Comparison of ENCODE assay signal across 8 cellular contexts in genomic region chr18:3012306-3012919, GRCh38. TPM values are rescaled to one million over a fixed set of nuclear protein-coding genes. Genes with fewer than 3 reads are reported as not detected.
A peak's percentile ranks its signal among the peaks of the same experiment; 100 is the strongest.
DNase-seq lines count a peak whose midpoint lies in the region; ATAC-seq and TF ChIP-seq lines count a peak whose summit lies in the region.

No MANE protein-coding gene starts in this region.

- in situ Hi-C loops in gastrocnemius medialis (cut with MboI; ENCODE audit: low sequenced_read_pairs in 4 of 4) = loop anchor here in 2 of 4 donors (10.0 to 25.0 kb wide), 3 partner anchors 58 to 232 kb away; partner anchors contain the start of gene MYL12A (in 1 of the 2)

- DNase-seq in NCI-H2196 (lab: John Stamatoyannopoulos, UW; ENCODE audit: unreplicated experiment) = peak; percentile 63
- DNase-seq in NCI-H2196 treated with DMSO at 0.1 percent for 48 hours (lab: John Stamatoyannopoulos, UW; ENCODE audit: unreplicated experiment) = no peak
- DNase-seq in SK-N-DZ (ENCODE audit: low spot score) = peak; percentile 42
- peak in 40 of 56 donors; percentile 8 to 73 (median 48) for DNase-seq in amygdala (lab: John Stamatoyannopoulos, UW)
- peak; percentile 52 to 56 for DNase-seq in hippocampal formation (lab: John Stamatoyannopoulos, UW)
- DNase-seq in gastrocnemius medialis = no peak
- no peak for DNase-seq in pons (ENCODE audit: low spot score)

- H3K9me3 ChIP-seq in gastrocnemius medialis = no peaks in the 10 kb centered on the region

- peak overlapping the region; percentile 62 to 80 (median 70) for H3K4me3 ChIP-seq in gastrocnemius medialis

- peak overlapping the region; percentile 53 to 94 (median 78) for H3K27ac ChIP-seq in gastrocnemius medialis

- no peak for TF ChIP-seq POLR2A in gastrocnemius medialis (IDR thresholded peaks at IDR 0.05)

- intact Hi-C loops in gastrocnemius medialis (cut with DNase I; ENCODE audit: low total_unique reads) = loop anchor here (2.0 to 5.0 kb wide), 2 partner anchors 50 to 250 kb away; partner anchors contain the start of gene MYL12B

- TF ChIP-seq CTCF in gastrocnemius medialis (IDR thresholded peaks at IDR 0.05 in 4 of 5, conservative IDR thresholded peaks at IDR 0.05 in 1 of 5) = no peak

- H3K36me3 ChIP-seq in gastrocnemius medialis = no peaks in the 10 kb centered on the region

- peaks cover 0 to 6% of the 10 kb centered on the region in 2 donors for H3K4me1 ChIP-seq in gastrocnemius medialis

- ATAC-seq in HG03103 (IDR thresholded peaks at IDR 0.05; ENCODE audit: low read depth, unreplicated experiment) (peak; percentile 21), gastrocnemius medialis (peak; percentile 52 to 53)

- no peaks in the 10 kb centered on the region for H3K27me3 ChIP-seq in gastrocnemius medialis

RNA-seq across cellular contexts. Expression of gene LPIN2, which starts 0.5 kb away (rescaled TPM):
- polyA plus RNA-seq in SK-N-DZ (2014; cell fraction: cytosol; rRNA removed) = 12.1 and 16.6 TPM in 2 replicates
- 15.4 and 16.2 TPM in 2 replicates for polyA plus RNA-seq in SK-N-DZ (2014; cell fraction: nucleus; rRNA removed)
- 1 to 10 TPM; 4.9 to 9.1 (median 8.2) TPM for total RNA-seq in gastrocnemius medialis

Comparison
In these comparisons a context has a peak if more than half of its experiments do, and no peak if none do; other contexts are left out.
1. DNase-seq: peak in NCI-H2196 (single experiment), SK-N-DZ (single experiment), amygdala (40 of 56) and hippocampal formation (2 of 2); none in NCI-H2196 treated with DMSO at 0.1 percent for 48 hours (single experiment), gastrocnemius medialis (0 of 2) and pons (single experiment).